In genomic region chr11:35097814-35098213, GRCh38 we compare ENCODE assay signal across 17 cellular contexts.
"Had no signal": no experiment of that assay in that cellular context is flagged by ENCODE, and none has a peak within 500 bp of the region (broad histone marks: within the 10 kb centered on the region; RNA-seq: fewer than 3 reads in every experiment).

No MANE protein-coding gene starts in this region.

- H3K4me3 ChIP-seq: esophagus squamous epithelium, thyroid gland had no signal

- H3K9me3 ChIP-seq: esophagus squamous epithelium, thyroid gland had no signal

- H3K27ac ChIP-seq: foreskin keratinocyte, VCaP had no signal

- ATAC-seq: activated T-helper 17 cell treated with anti-CD3 and anti-CD28 coated beads, Interleukin-2, amount 50 U/mL, for 72 hours; foreskin keratinocyte; left colon; stimulated activated naive CD8-positive, alpha-beta T cell treated with anti-CD3 and anti-CD28 coated beads, Interleukin-15, Interleukin-2, amounts not matched to agents 100 U/mL and 50 U/mL, for 24 hours; T-cell had no signal

- DNase-seq: activated CD4-positive, alpha-beta T cell treated with anti-CD3 and anti-CD28 coated beads for 4 hours; activated CD8-positive, alpha-beta memory T cell treated with anti-CD3 and anti-CD28 coated beads for 24 hours; activated naive CD4-positive, alpha-beta T cell treated with anti-CD3 and anti-CD28 coated beads for 36 hours; amniotic stem cell; cerebellar nuclear complex; esophagus squamous epithelium; foreskin keratinocyte; head of caudate nucleus; left colon; stimulated activated CD4-positive, alpha-beta T cell treated with anti-CD3 and anti-CD28 coated beads, Interleukin-4, amount 100 ng/mL, for 1 hour; stimulated activated CD8-positive, alpha-beta memory T cell treated with anti-CD3 and anti-CD28 coated beads, Interleukin-4, amount 100 ng/mL, for 48 hours; stimulated activated naive CD8-positive, alpha-beta T cell treated with anti-CD3 and anti-CD28 coated beads, Interleukin-15, Interleukin-2, amounts not matched to agents 100 U/mL and 50 U/mL, for 24 hours; T-cell; T1000; thyroid gland had no signal

- H3K36me3 ChIP-seq: esophagus squamous epithelium, thyroid gland had no signal

- H3K27me3 ChIP-seq: esophagus squamous epithelium, foreskin keratinocyte, thyroid gland had no signal
